19 cellular contexts compared by ENCODE assay signal in the genomic region with DNA sequence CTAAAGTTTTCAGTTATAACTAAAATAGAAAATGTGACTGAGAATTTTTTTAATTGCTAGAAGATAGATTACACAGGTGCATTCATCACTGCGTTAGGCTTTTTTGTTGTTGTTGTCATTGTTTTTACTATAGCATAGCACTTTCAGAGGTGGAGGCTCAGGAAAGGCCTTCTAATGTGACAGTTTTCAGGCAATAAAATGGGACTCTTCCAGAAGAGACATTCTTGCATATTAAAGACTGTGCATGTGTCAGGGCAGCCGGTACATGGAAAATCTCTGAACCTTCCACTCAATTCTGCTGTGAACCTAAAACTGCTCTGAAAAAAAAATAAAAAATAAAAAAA.
DNase-seq lines count a peak whose midpoint lies in the region; ATAC-seq and TF ChIP-seq lines count a peak whose summit lies in the region.
"Had no signal": no experiment of that assay in that cellular context is flagged by ENCODE, and none has a peak within 500 bp of the region (broad histone marks: within the 10 kb centered on the region; RNA-seq: fewer than 3 reads in every experiment).

No MANE protein-coding gene starts in this region.

- H3K4me1 ChIP-seq in colonic mucosa: no peaks in the 10 kb centered on the region
- H3K4me1 ChIP-seq: right lobe of liver had no signal

- no peak for DNase-seq in Calu3
- no peak for DNase-seq in NCI-H69 (lab: John Stamatoyannopoulos, UW)
- no peak for DNase-seq in head of caudate nucleus
- DNase-seq in colonic mucosa: no peak
- DNase-seq: 8988T; activated effector memory CD4-positive, alpha-beta T cell treated with Interleukin-2 at 50 U/mL for 16 hours; aorta; mesendoderm; NCI-H187 treated with DMSO at 0.1 percent for 48 hours; NCI-H510A treated with DMSO at 0.1 percent for 48 hours; right lobe of liver; stimulated activated CD4-positive, alpha-beta T cell treated with anti-CD3 and anti-CD28 coated beads, Interleukin-1b, Interleukin-23, amount 100 ng/mL, for 48 hours had no signal

- no TSS peak for BruUV-seq in Calu3 (replicated peaks; lab: Mats Ljungman, UMichigan)

- peak overlapping the region; percentile 79 for H3K27ac Mint-ChIP-seq in Calu3 (ENCODE audit: unreplicated experiment)

- H3K4me1 Mint-ChIP-seq in Calu3 (ENCODE audit: low read depth, unreplicated experiment): peaks cover 28% of the 10 kb centered on the region

- H3K4me3 Mint-ChIP-seq in Calu3 (ENCODE audit: low read depth, unreplicated experiment): no peak overlapping the region
- H3K4me3 Mint-ChIP-seq: neural crest cell had no signal

- H3K36me3 ChIP-seq in colonic mucosa: no peaks in the 10 kb centered on the region
- H3K36me3 ChIP-seq: right lobe of liver had no signal

- no peaks in the 10 kb centered on the region for H3K9me3 Mint-ChIP-seq in Calu3 (ENCODE audit: low read depth, unreplicated experiment)

- H3K27me3 Mint-ChIP-seq in Calu3 (ENCODE audit: unreplicated experiment): no peaks in the 10 kb centered on the region

- H3K27me3 ChIP-seq in colonic mucosa: no peaks in the 10 kb centered on the region
- H3K27me3 ChIP-seq: right lobe of liver had no signal

- peaks cover 5% of the 10 kb centered on the region for H3K36me3 Mint-ChIP-seq in Calu3 (ENCODE audit: insufficient read depth, unreplicated experiment)

- H3K27ac ChIP-seq in colonic mucosa: no peak overlapping the region
- H3K27ac ChIP-seq: epithelial cell of prostate, right lobe of liver had no signal

- TF ChIP-seq CTCF in Calu3 (IDR thresholded peaks at IDR 0.05; ENCODE audit: unreplicated experiment) (no peak), colonic mucosa (IDR thresholded peaks at IDR 0.05) (no peak)

- intact Hi-C loops in Calu3 (cut with micrococcal nuclease; ENCODE audit: unreplicated experiment): no loop called here
- intact Hi-C loops in head of caudate nucleus (cut with DNase I): no loop called here
- intact Hi-C loops in colonic mucosa (cut with DNase I): no loop called here

- no peaks in the 10 kb centered on the region for H3K9me3 ChIP-seq in colonic mucosa
- H3K9me3 ChIP-seq: right lobe of liver had no signal

- CTCF ChIA-PET in Calu3 (lab: Charles Lee): interaction anchor here (0.5 kb wide), 1 partner anchor 1145 kb away, joined by 3 read pairs; no protein-coding TSS in a partner anchor

- ATAC-seq in GM19372 (IDR thresholded peaks at IDR 0.05; ENCODE audit: low read depth, unreplicated experiment) (peak; percentile 27), HG02678 (IDR thresholded peaks at IDR 0.05; ENCODE audit: unreplicated experiment) (peak; percentile 25), HG03354 (IDR thresholded peaks at IDR 0.05; ENCODE audit: poor library complexity, severe bottlenecking, unreplicated experiment) (peak; percentile 39), HG03521 (IDR thresholded peaks at IDR 0.05; ENCODE audit: unreplicated experiment) (no peak)
- ATAC-seq: Panc1, right lobe of liver had no signal

- H3K9ac ChIP-seq in colonic mucosa (ENCODE audit: low read depth in 2 of 2, low read length in 2 of 2): no peak overlapping the region

- no peak overlapping the region for H3K4me3 ChIP-seq in colonic mucosa
- H3K4me3 ChIP-seq: right lobe of liver had no signal
